In the genomic region with DNA sequence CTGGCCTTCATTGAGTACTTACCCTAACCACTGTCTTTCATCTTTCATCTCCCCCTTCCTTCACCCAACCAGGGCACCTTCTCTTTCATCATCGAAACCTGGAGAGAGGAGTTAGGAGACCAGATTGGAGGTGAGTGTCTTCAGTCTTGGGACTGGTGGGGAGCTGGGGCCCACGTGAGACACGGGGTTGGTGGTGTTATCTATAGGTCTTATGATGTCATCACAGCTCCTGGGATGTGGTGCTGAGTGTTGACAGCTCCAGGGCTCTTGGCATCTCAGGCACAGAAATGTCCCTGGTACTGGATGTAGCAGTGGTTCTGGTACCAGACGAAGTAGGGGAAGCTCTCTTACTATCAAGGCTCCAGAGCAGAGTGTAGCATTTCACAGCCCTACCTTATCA, we compare ENCODE assay signal across 1 cellular context.
TF ChIP-seq lines count a peak whose summit lies in the region.

No MANE protein-coding gene starts in this region.

TF ChIP-seq in HepG2, 621 proteins besides CTCF, POLR2A, EP300 and RAD21:
- TF ChIP-seq CREB1 (IDR thresholded peaks at IDR 0.05): peak; percentile 52; the same call in 1 of the 2 replicates
- TF ChIP-seq CREB1 (CRISPR knock-in tag; IDR thresholded peaks at IDR 0.05): no peak
- peak; percentile 71 for TF ChIP-seq ATF7 (IDR thresholded peaks at IDR 0.05)
- TF ChIP-seq ATF7 (CRISPR knock-in tag; IDR thresholded peaks at IDR 0.05): no peak
- no peak for TF ChIP-seq RARA (CRISPR knock-in tag; IDR thresholded peaks at IDR 0.05)
